In genomic region chr17:38885044-38885727, GRCh38 we compare ENCODE assay signal across 10 cellular contexts. TPM values are rescaled to one million over a fixed set of nuclear protein-coding genes. Genes with fewer than 3 reads are reported as not detected.
A peak's percentile ranks its signal among the peaks of the same experiment; 100 is the strongest.
DNase-seq lines count a peak whose midpoint lies in the region; ATAC-seq and TF ChIP-seq lines count a peak whose summit lies in the region.
"Had no signal": no experiment of that assay in that cellular context is flagged by ENCODE, and none has a peak within 500 bp of the region (broad histone marks: within the 10 kb centered on the region; RNA-seq: fewer than 3 reads in every experiment).

No MANE protein-coding gene starts in this region.

- no peak for ATAC-seq in effector memory CD8-positive, alpha-beta T cell (replicated peaks)

- H3K36me3 ChIP-seq in BLaER1, result peaks cover 81% of the 10 kb centered on the region

- H3K27me3 ChIP-seq in BLaER1, result no peaks in the 10 kb centered on the region

- H3K9ac ChIP-seq in BLaER1, result peak overlapping the region; percentile 34; the same call in 1 of the 2 replicates

- H3K4me2 ChIP-seq in BLaER1, result peak overlapping the region; percentile 89

- H3K4me1 Mint-ChIP-seq in IgD-negative memory B cell (peaks cover 15 to 39% (median 34%) of the 10 kb centered on the region in 3 donors), nephron (peaks cover 54% of the 10 kb centered on the region)
- H3K4me1 Mint-ChIP-seq in effector memory CD8-positive, alpha-beta T cell (ENCODE audit: low read depth in 2 of 2), result peaks cover 80% of the 10 kb centered on the region in 2 donors

- peaks cover 2% of the 10 kb centered on the region for H3K36me3 Mint-ChIP-seq in IgD-negative memory B cell
- H3K36me3 Mint-ChIP-seq in effector memory CD8-positive, alpha-beta T cell (ENCODE audit: insufficient read depth), result peaks cover 91% of the 10 kb centered on the region
- H3K36me3 Mint-ChIP-seq in nephron (ENCODE audit: low read depth), result peaks cover 33% of the 10 kb centered on the region

- H3K27ac Mint-ChIP-seq in IgD-negative memory B cell (peak overlapping the region; percentile 31 to 70 (median 67)), nephron (peak overlapping the region; percentile 54 to 85 (median 84))
- H3K27ac Mint-ChIP-seq in effector memory CD8-positive, alpha-beta T cell, result peak overlapping the region; percentile 80 to 94

- no peaks in the 10 kb centered on the region for H3K27me3 Mint-ChIP-seq in IgD-negative memory B cell
- no peaks in the 10 kb centered on the region for H3K27me3 Mint-ChIP-seq in effector memory CD8-positive, alpha-beta T cell
- H3K27me3 Mint-ChIP-seq in nephron (ENCODE audit: low read depth), result peaks cover 3% of the 10 kb centered on the region

- no peak overlapping the region for H3K27ac ChIP-seq in BLaER1

- H3K4me3 Mint-ChIP-seq in IgD-negative memory B cell (peak overlapping the region in 2 of 4 donors; percentile 72 to 78), nephron (no peak overlapping the region)
- peak overlapping the region; percentile 59 to 73 for H3K4me3 Mint-ChIP-seq in effector memory CD8-positive, alpha-beta T cell

- H4K20me1 ChIP-seq in BLaER1, result peaks cover 90% of the 10 kb centered on the region

- H3K9me3 Mint-ChIP-seq in IgD-negative memory B cell, result no peaks in the 10 kb centered on the region
- no peaks in the 10 kb centered on the region for H3K9me3 Mint-ChIP-seq in effector memory CD8-positive, alpha-beta T cell
- H3K9me3 Mint-ChIP-seq in nephron, result no peaks in the 10 kb centered on the region

- H3K4me1 ChIP-seq in BLaER1, result peaks cover 85% of the 10 kb centered on the region

- H3K9me3 ChIP-seq in BLaER1, result no peaks in the 10 kb centered on the region

- DNase-seq in effector memory CD8-positive, alpha-beta T cell, result no peak
- DNase-seq in NCI-H524 treated with DMSO at 0.1 percent for 48 hours (lab: John Stamatoyannopoulos, UW) (no peak), ACHN (no peak), NCI-H2029 treated with DMSO at 0.1 percent for 48 hours (lab: John Stamatoyannopoulos, UW) (no peak)
- no peak for DNase-seq in stimulated activated naive CD4-positive, alpha-beta T cell treated with Interleukin-2 at 50 U/mL for 16 hours (lab: John Stamatoyannopoulos, UW)
- DNase-seq: DMS153, NCI-H2171 treated with DMSO at 0.1 percent for 48 hours had no signal

- in situ Hi-C loops in ACHN (cut with HindIII; ENCODE audit: low pct_ligation_motif_present, low pct_unique_long_range_greater_than_20kb, low sequenced_read_pairs), result no loop called here

- H3K4me3 ChIP-seq in BLaER1, result no peak overlapping the region

- TF ChIP-seq CTCF in nephron (IDR thresholded peaks at IDR 0.05; ENCODE audit: unreplicated experiment in 3 of 3), result no peak

RNA-seq across cellular contexts. Expression of gene LASP1, which starts 15.3 kb away (rescaled TPM):
- 44.5 TPM for polyA plus RNA-seq in IgD-negative memory B cell

RNA-seq across cellular contexts. Expression of gene RPL23, which starts 31.7 kb away (rescaled TPM):
- polyA plus RNA-seq in IgD-negative memory B cell, result 1,385 TPM

Comparison
In these comparisons a context has a peak if more than half of its experiments do, and no peak if none do; other contexts are left out.
1. H3K4me3 Mint-ChIP-seq: peak in effector memory CD8-positive, alpha-beta T cell (2 of 2); none in nephron (0 of 3).
2. Peak in every context shown above with its lines, with median percentiles within 50 percentile points of each other: H3K27ac Mint-ChIP-seq.